Comparison of ENCODE assay signal across 28 cellular contexts in genomic region chr21:27448960-27449359, GRCh38.
DNase-seq lines count a peak whose midpoint lies in the region; ATAC-seq, FAIRE-seq and TF ChIP-seq lines count a peak whose summit lies in the region.
"Had no signal": no experiment of that assay in that cellular context is flagged by ENCODE, and none has a peak within 500 bp of the region (broad histone marks: within the 10 kb centered on the region; RNA-seq: fewer than 3 reads in every experiment).

No MANE protein-coding gene starts in this region.

- H4K5ac ChIP-seq in H1 (ENCODE audit: insufficient read length, low read depth, low read length) = no peak overlapping the region

- no peak overlapping the region for H3K56ac ChIP-seq in H1 (replicated peaks; ENCODE audit: insufficient read length, low read depth, low read length)

- H2AFZ ChIP-seq in H1 (ENCODE audit: low read length) = peak overlapping the region; percentile 20; the same call in 1 of the 2 replicates
- H2AFZ ChIP-seq: PC-9 had no signal

- H2BK15ac ChIP-seq in H1 (ENCODE audit: low read length) = no peak overlapping the region

- no peak overlapping the region for H3K4me3 ChIP-seq in H1 (ENCODE audit: extremely low read depth in 1 of 4, insufficient read depth in 2 of 4, low read depth in 3 of 4, low read length in 4 of 4)
- H3K4me3 ChIP-seq in right lobe of liver = no peak overlapping the region
- no peak overlapping the region for H3K4me3 ChIP-seq in tibial nerve
- H3K4me3 ChIP-seq: dorsolateral prefrontal cortex, HAP-1, PC-9 had no signal

- H4K91ac ChIP-seq in H1 (replicated peaks; ENCODE audit: insufficient read length, low read length) = no peak overlapping the region

- intact Hi-C loops in right lobe of liver (cut with DNase I) = no loop called here

- H3K27me3 ChIP-seq in H1 (replicated peaks in 1 of 4; ENCODE audit: control insufficient read depth in 3 of 4, extremely low read depth in 1 of 4, insufficient read depth in 3 of 4, low read length in 3 of 4) (no peaks in the 10 kb centered on the region), right lobe of liver (no peaks in the 10 kb centered on the region), tibial nerve (no peaks in the 10 kb centered on the region)

- H4K20me1 ChIP-seq in H1 (replicated peaks in 1 of 2; ENCODE audit: control insufficient read depth in 1 of 2, insufficient read depth in 2 of 2, low read length in 2 of 2) = no peaks in the 10 kb centered on the region

- TF ChIP-seq CTCF in H1 (IDR thresholded peaks at IDR 0.05; ENCODE audit: control extremely low read depth in 1 of 3, insufficient read depth in 1 of 3, low read depth in 1 of 3, low read length in 3 of 3) = no peak
- no peak for TF ChIP-seq CTCF in right lobe of liver (IDR thresholded peaks at IDR 0.05)
- TF ChIP-seq CTCF in tibial nerve (IDR thresholded peaks at IDR 0.05) = no peak

- H3K4me2 ChIP-seq in H1 (ENCODE audit: insufficient read depth in 1 of 2, low read depth in 2 of 2, low read length in 2 of 2) = no peak overlapping the region
- H3K4me2 ChIP-seq: PC-9 had no signal

- H3K23ac ChIP-seq in H1 (ENCODE audit: insufficient read length) = no peak overlapping the region

- TF ChIP-seq RAD21 in H1 (IDR thresholded peaks at IDR 0.05 in 1 of 2, conservative IDR thresholded peaks at IDR 0.05 in 1 of 2; ENCODE audit: low read depth in 2 of 2, low read length in 2 of 2) = no peak

- no peak overlapping the region for H2BK20ac ChIP-seq in H1 (ENCODE audit: low read length)

- H3K79me2 ChIP-seq in H1 (ENCODE audit: control insufficient read depth in 1 of 2, insufficient read depth in 2 of 2, low read length in 2 of 2) = no peaks in the 10 kb centered on the region

- peak; percentile 58 to 97 (median 88) for ATAC-seq in right lobe of liver
- ATAC-seq in GM19395 (IDR thresholded peaks at IDR 0.05; ENCODE audit: unreplicated experiment) = no peak
- ATAC-seq: left colon had no signal

- CTCF ChIA-PET in H1 (lab: Charles Lee; ENCODE audit: partially characterized antibody) = interaction anchor here (1.0 to 2.0 kb wide), 2 partner anchors 17 to 24 kb away, joined by 3 to 7 read pairs; no protein-coding TSS in a partner anchor

- TF ChIP-seq POLR2A in H1 (IDR thresholded peaks at IDR 0.05; ENCODE audit: control extremely low read depth in 1 of 2, low read depth in 2 of 2, low read length in 2 of 2) = no peak
- TF ChIP-seq POLR2A in right lobe of liver (IDR thresholded peaks at IDR 0.05) = no peak
- TF ChIP-seq POLR2A in tibial nerve (IDR thresholded peaks at IDR 0.05) = no peak

- H3K14ac ChIP-seq in H1 (ENCODE audit: insufficient read length) = no peak overlapping the region

- no peak overlapping the region for H4K8ac ChIP-seq in H1 (ENCODE audit: extremely low read depth, insufficient read depth, low read length)

- POLR2A ChIA-PET in H1 (lab: Charles Lee; ENCODE audit: partially characterized antibody) = no interaction called here

- no peak overlapping the region for H3K4ac ChIP-seq in H1 (replicated peaks; ENCODE audit: insufficient read length, low read depth, low read length)

- no peak overlapping the region for H2BK120ac ChIP-seq in H1 (replicated peaks; ENCODE audit: low read depth, low read length)

- H3K23me2 ChIP-seq in H1 (ENCODE audit: low read depth, low read length) = no peaks in the 10 kb centered on the region; the same call in 1 of the 2 replicates

- 86% methylated on average over 7 of the region's 7 CpGs; no CpG with 5 or more reads in 1 of the 2 experiments for WGBS in H1 (ENCODE audit: extremely low coverage in 1 of 2, insufficient coverage in 1 of 2, insufficient read length in 1 of 2, insufficient replicate concordance in 2 of 2, low coverage in 1 of 2, low lambda C conversion rate in 2 of 2, missing lambda C conversion rate in 1 of 2), 2 experiments
- WGBS in right lobe of liver (ENCODE audit: insufficient coverage, low coverage, low lambda C conversion rate, missing lambda C conversion rate) = 28% methylated on average over 7 of the region's 7 CpGs
- WGBS in tibial nerve, 2 donors = 40 to 51% methylated on average over 7 of the region's 7 CpGs

- no peak overlapping the region for H3K18ac ChIP-seq in H1 (ENCODE audit: extremely low read depth, low read length)

- DNase-seq in NCI-H748 (lab: John Stamatoyannopoulos, UW; ENCODE audit: unreplicated experiment) (peak; percentile 31), NCI-H748 treated with DMSO at 0.1 percent for 48 hours (lab: John Stamatoyannopoulos, UW) (no peak), H1 (ENCODE audit: low read depth in 1 of 2, low spot score in 2 of 2) (no peak), right lobe of liver (no peak), tibial nerve (ENCODE audit: low spot score in 2 of 2) (no peak), NCI-H526 (lab: John Stamatoyannopoulos, UW) (no peak)
- no peak for DNase-seq in activated CD4-positive, alpha-beta T cell treated with anti-CD3 and anti-CD28 coated beads for 1 hour
- DNase-seq: activated CD4-positive, alpha-beta T cell treated with anti-CD3 and anti-CD28 coated beads for 4 hours; activated effector memory CD4-positive, alpha-beta T cell treated with anti-CD3 and anti-CD28 coated beads, Interleukin-2, amount 50 U/mL, for 16 hours; activated T-cell treated with anti-CD3 and anti-CD28 coated beads, Interleukin-2, amount 50 U/mL, for 1 hour; Calu3; cerebellar nuclear complex; DND-41; dorsolateral prefrontal cortex; left colon; naive B cell; NCI-H1105; NCI-H2029 treated with DMSO at 0.1 percent for 48 hours; NCI-H345; NK-92 treated with Interleukin-12 subunit alpha and Interleukin-12 subunit beta, amount 100 ng/mL, for 24 hours; occipital lobe; PC-9; SHP77; stimulated activated CD4-positive, alpha-beta T cell treated with anti-CD3 and anti-CD28 coated beads, Interleukin-2, amount 100 ng/mL, for 48 hours had no signal

- H2AK5ac ChIP-seq in H1 (ENCODE audit: low read depth, low read length) = no peak overlapping the region

- H3K36me3 ChIP-seq in H1 (ENCODE audit: control insufficient read depth in 2 of 4, insufficient read depth in 4 of 4, low read length in 3 of 4) (no peaks in the 10 kb centered on the region), right lobe of liver (no peaks in the 10 kb centered on the region), tibial nerve (no peaks in the 10 kb centered on the region)
- H3K36me3 ChIP-seq: HAP-1 had no signal

- no peak overlapping the region for H3K27ac ChIP-seq in H1 (ENCODE audit: low read depth, low read length)
- no peak overlapping the region for H3K27ac ChIP-seq in right lobe of liver
- no peak overlapping the region for H3K27ac ChIP-seq in tibial nerve
- H3K27ac ChIP-seq: 22Rv1, dorsolateral prefrontal cortex, PC-9 had no signal

- H2BK12ac ChIP-seq in H1 (ENCODE audit: low read depth, low read length) = no peak overlapping the region

- H3K9me3 ChIP-seq in H1 (ENCODE audit: insufficient read depth in 2 of 2, low read depth in 1 of 2, low read length in 1 of 2) = no peaks in the 10 kb centered on the region
- H3K9me3 ChIP-seq in right lobe of liver = no peaks in the 10 kb centered on the region
- no peaks in the 10 kb centered on the region for H3K9me3 ChIP-seq in tibial nerve
- H3K9me3 ChIP-seq: HAP-1 had no signal

- H3K79me1 ChIP-seq in H1 (ENCODE audit: low read depth, low read length) = no peaks in the 10 kb centered on the region

- no peak overlapping the region for H2BK5ac ChIP-seq in H1 (ENCODE audit: low read depth, low read length)

- TF ChIP-seq EP300 in H1 (IDR thresholded peaks at IDR 0.05; ENCODE audit: borderline replicate concordance in 1 of 2, low read depth in 2 of 2, low read length in 2 of 2) (no peak), tibial nerve (IDR thresholded peaks at IDR 0.05) (peak; percentile 52 to 64)

- no peak overlapping the region for H3K9ac ChIP-seq in H1 (replicated peaks in 1 of 4; ENCODE audit: extremely low read depth in 1 of 4, low read depth in 3 of 4, low read length in 3 of 4)

- no peak for FAIRE-seq in H1 (lab: Jason Lieb, UNC)
- FAIRE-seq: GM18507 had no signal

- no peaks in the 10 kb centered on the region for H3K4me1 ChIP-seq in H1 (replicated peaks in 1 of 4; ENCODE audit: control insufficient read depth in 3 of 4, insufficient read depth in 4 of 4, low read length in 3 of 4)
- H3K4me1 ChIP-seq in right lobe of liver = no peaks in the 10 kb centered on the region
- H3K4me1 ChIP-seq in tibial nerve = no peaks in the 10 kb centered on the region
- H3K4me1 ChIP-seq: HAP-1 had no signal

TF ChIP-seq in H1, 55 proteins besides CTCF, POLR2A, EP300 and RAD21:
- TF ChIP-seq BCL11A (IDR thresholded peaks at IDR 0.05; ENCODE audit: low read depth in 2 of 2, low read length in 2 of 2) (no peak), POU5F1 (IDR thresholded peaks at IDR 0.05; ENCODE audit: low read depth, low read length) (no peak), ATF3 (IDR thresholded peaks at IDR 0.05; ENCODE audit: insufficient read depth, low read depth, low read length) (no peak), SIRT6 (IDR thresholded peaks at IDR 0.05; ENCODE audit: low read length) (no peak), SUZ12 (IDR thresholded peaks at IDR 0.05; ENCODE audit: low read length) (no peak), KDM4A (IDR thresholded peaks at IDR 0.05; ENCODE audit: low read depth, low read length, severe bottlenecking) (no peak), FOSL1 (IDR thresholded peaks at IDR 0.05; ENCODE audit: insufficient read depth, low read depth, low read length) (no peak), SIX5 (IDR thresholded peaks at IDR 0.05; ENCODE audit: low read depth, low read length) (no peak)
